Comparison of ENCODE assay signal across 8 cellular contexts in the genomic region with DNA sequence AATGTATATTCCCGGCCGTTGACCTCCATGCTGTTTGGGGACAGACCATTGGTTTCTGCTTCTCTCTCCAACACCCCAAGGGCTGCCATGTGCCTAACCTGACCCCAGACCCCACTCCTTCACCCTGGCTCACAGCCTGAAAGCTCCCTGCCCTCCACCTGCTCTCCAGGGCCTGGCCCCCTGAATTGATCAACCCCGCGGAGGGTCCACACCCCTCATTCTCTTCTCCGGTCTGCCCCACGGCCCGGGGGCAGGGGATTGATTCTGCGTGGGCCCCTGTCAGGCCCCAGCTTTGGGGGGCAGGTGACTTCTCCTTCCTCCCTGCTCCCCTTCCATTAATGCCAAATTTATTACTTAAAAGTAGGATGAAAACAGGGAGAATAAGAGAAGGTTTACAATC.
A peak's percentile ranks its signal among the peaks of the same experiment; 100 is the strongest.
DNase-seq lines count a peak whose midpoint lies in the region; ATAC-seq, FAIRE-seq and TF ChIP-seq lines count a peak whose summit lies in the region.
"Not testable (repeated sequence)": the region's sequence is repeated elsewhere in the genome, so short reads cannot be mapped to it uniquely, and the experiment has no call there.

No MANE protein-coding gene starts in this region.

- intact Hi-C loops in A673 (cut with micrococcal nuclease; ENCODE audit: unreplicated experiment): loop anchor here (10.0 kb wide), 1 partner anchor 236 kb away; the partner anchor contains the start of gene GOSR1
- intact Hi-C loops in OCI-LY7 (cut with micrococcal nuclease; ENCODE audit: unreplicated experiment): not testable (repeated sequence)
- intact Hi-C loops in K562 (cut with micrococcal nuclease): loop anchor here (10.0 kb wide), 1 partner anchor 146 kb away; no protein-coding TSS in a partner anchor

- H4K20me1 ChIP-seq in H9 (ENCODE audit: control insufficient read depth, insufficient read depth, insufficient read length); OCI-LY7 (ENCODE audit: insufficient read depth, low read length); K562 (replicated peaks; ENCODE audit: control insufficient read depth, insufficient read depth, low read length): not testable (repeated sequence)

- not testable (repeated sequence) for BruUV-seq in A673 (replicated peaks; lab: Mats Ljungman, UMichigan); OCI-LY7 (replicated peaks; lab: Mats Ljungman, UMichigan); K562 (replicated peaks; lab: Mats Ljungman, UMichigan)

- H3K4me3 Mint-ChIP-seq in H9 (peak overlapping the region; percentile 90 to 95), memory B cell (peak overlapping the region; percentile 81)
- peak overlapping the region; percentile 74 for H3K4me3 Mint-ChIP-seq in activated CD8-positive, alpha-beta T cell treated with anti-CD3 and anti-CD28 coated beads, Interleukin-2, amount 10 ng/mL, durations not matched to agents 7 days and 5 days

- H3K4me1 Mint-ChIP-seq in H9 (peaks cover 46 to 55% of the 10 kb centered on the region in 2 experiments), memory B cell (peaks cover 30% of the 10 kb centered on the region)
- peaks cover 22% of the 10 kb centered on the region for H3K4me1 Mint-ChIP-seq in activated CD8-positive, alpha-beta T cell treated with anti-CD3 and anti-CD28 coated beads, Interleukin-2, amount 10 ng/mL, durations not matched to agents 7 days and 5 days (ENCODE audit: low read depth)

- ATAC-seq in activated CD8-positive, alpha-beta T cell treated with anti-CD3 and anti-CD28 coated beads, Interleukin-2, amount 10 ng/mL, durations not matched to agents 7 days and 5 days; K562; memory B cell (ENCODE audit: low read depth): not testable (repeated sequence)

- CTCF ChIA-PET in A673 (lab: Charles Lee); OCI-LY7 (lab: Charles Lee; ENCODE audit: unreplicated experiment); K562 (lab: Yijun Ruan, JAX; ENCODE audit: low intra/inter-chr PET ratio): not testable (repeated sequence)
- CTCF ChIA-PET in activated CD8-positive, alpha-beta T cell treated with anti-CD3 and anti-CD28 coated beads, Interleukin-2, amount 10 ng/mL, durations not matched to agents 7 days and 5 days (lab: Charles Lee): interaction anchor here (0.9 kb wide), 1 partner anchor 233 kb away, joined by 3 read pairs; the partner anchor contains the start of gene GOSR1

- H3K79me1 ChIP-seq in H9 (ENCODE audit: insufficient read depth, low read depth, low read length, poor library complexity, severe bottlenecking): not testable (repeated sequence)
- peaks cover 12% of the 10 kb centered on the region for H3K79me1 ChIP-seq in trophoblast cell (ENCODE audit: low read length)

- H3K79me2 ChIP-seq in H9 (ENCODE audit: insufficient read depth, low read length) (peaks cover 46% of the 10 kb centered on the region; the same call in 1 of the 2 replicates), OCI-LY7 (ENCODE audit: insufficient read depth, low read depth, low read length) (peaks cover 67% of the 10 kb centered on the region), K562 (ENCODE audit: control insufficient read depth, insufficient read depth, low read length) (peaks cover 55% of the 10 kb centered on the region), trophoblast cell (ENCODE audit: control insufficient read depth, insufficient read depth, low read length, poor library complexity) (peaks cover 28% of the 10 kb centered on the region)

- H3K27ac Mint-ChIP-seq in H9: peak overlapping the region; percentile 90 to 99 (median 93)
- not testable (repeated sequence) for H3K27ac Mint-ChIP-seq in activated CD8-positive, alpha-beta T cell treated with anti-CD3 and anti-CD28 coated beads, Interleukin-2, amount 10 ng/mL, durations not matched to agents 7 days and 5 days; memory B cell

- H3K23ac ChIP-seq in H9 (ENCODE audit: insufficient read length, low read depth, low read length); trophoblast cell (ENCODE audit: low read length): not testable (repeated sequence)

- H2BK12ac ChIP-seq in H9 (ENCODE audit: insufficient read length, low read depth, low read length): not testable (repeated sequence)
- peak overlapping the region; percentile 21 for H2BK12ac ChIP-seq in trophoblast cell (ENCODE audit: low read length)

- not testable (repeated sequence) for H3K27ac ChIP-seq in A673 (ENCODE audit: low read depth, low read length, poor library complexity, severe bottlenecking); H9 (ENCODE audit: insufficient read length, low read depth, low read length); trophoblast cell (ENCODE audit: low read depth, low read length)
- H3K27ac ChIP-seq in OCI-LY7 (ENCODE audit: low read depth, low read length, poor library complexity, severe bottlenecking): peak overlapping the region; percentile 61
- H3K27ac ChIP-seq in K562 (ENCODE audit: extremely low read depth, low read depth, low read length): peak overlapping the region; percentile 15; the same call in 2 of the 3 replicates

- H3T11ph ChIP-seq in H9 (ENCODE audit: low read length): not testable (repeated sequence)

- not testable (repeated sequence) for H2BK20ac ChIP-seq in H9 (ENCODE audit: low read depth, low read length, poor library complexity, severe bottlenecking)

- not testable (repeated sequence) for TF ChIP-seq POLR2A in K562 (conservative IDR thresholded peaks at IDR 0.05)

- not testable (repeated sequence) for H3K27me3 ChIP-seq in A673 (replicated peaks; ENCODE audit: insufficient read depth, low read depth, low read length, poor library complexity); H9 (ENCODE audit: insufficient read depth, low read length); K562 (ENCODE audit: control insufficient read depth in 2 of 2, insufficient read depth in 2 of 2, low read length in 2 of 2); trophoblast cell (ENCODE audit: insufficient read depth, low read length)

- FAIRE-seq in K562 (lab: Jason Lieb, UNC): not testable (repeated sequence)

- H3K9ac ChIP-seq in H9 (ENCODE audit: extremely low read depth, insufficient read length, low read length) (peak overlapping the region; percentile 18), K562 (ENCODE audit: insufficient read depth in 1 of 2, low read depth in 2 of 2, low read length in 2 of 2) (peak overlapping the region; percentile 47 to 91; a peak in 3 of 4 replicates)
- not testable (repeated sequence) for H3K9ac ChIP-seq in trophoblast cell (ENCODE audit: low read length)

- H3K4me3 ChIP-seq in A673 (ENCODE audit: low read depth, low read length, poor library complexity, severe bottlenecking): peak overlapping the region; percentile 60
- H3K4me3 ChIP-seq in OCI-LY7 (ENCODE audit: low read depth, low read length, poor library complexity, severe bottlenecking): peak overlapping the region; percentile 96
- peak overlapping the region; percentile 60; the same call in 1 of the 2 replicates for H3K4me3 ChIP-seq in K562
- H3K4me3 ChIP-seq in fibroblast of pulmonary artery (replicated peaks; ENCODE audit: low read depth, low read length): peak overlapping the region; percentile 74
- not testable (repeated sequence) for H3K4me3 ChIP-seq in trophoblast cell (ENCODE audit: low read depth, low read length)

- H3K9me1 ChIP-seq in K562 (ENCODE audit: control insufficient read depth, insufficient read depth, low read length): not testable (repeated sequence)

- not testable (repeated sequence) for H2BK5ac ChIP-seq in H9 (ENCODE audit: insufficient read length, low read length); trophoblast cell (ENCODE audit: low read depth, low read length, poor library complexity)

- not testable (repeated sequence) for H3K9me3 ChIP-seq in A673 (ENCODE audit: low read depth, low read length, poor library complexity, severe bottlenecking); H9 (ENCODE audit: control insufficient read depth, low read depth, low read length); OCI-LY7 (ENCODE audit: low read length); K562 (replicated peaks; ENCODE audit: control insufficient read depth, insufficient read depth, low read depth, low read length); trophoblast cell (ENCODE audit: insufficient read depth, low read depth, low read length)

- H3K14ac ChIP-seq in H9 (ENCODE audit: insufficient read depth, low read length); trophoblast cell (ENCODE audit: low read length): not testable (repeated sequence)

- not testable (repeated sequence) for H3K9me2 ChIP-seq in OCI-LY7 (ENCODE audit: insufficient read depth, low read length)

- TF ChIP-seq CTCF in A673 (conservative IDR thresholded peaks at IDR 0.05; ENCODE audit: low read depth, low read length); H9 (conservative IDR thresholded peaks at IDR 0.05); OCI-LY7 (conservative IDR thresholded peaks at IDR 0.05; ENCODE audit: low read length); K562 (IDR thresholded peaks at IDR 0.05 in 2 of 3, conservative IDR thresholded peaks at IDR 0.05 in 1 of 3; ENCODE audit: insufficient read depth in 2 of 3, low read depth in 1 of 3, low read length in 3 of 3); fibroblast of pulmonary artery (IDR thresholded peaks at IDR 0.05; ENCODE audit: low read length, missing control alignments): not testable (repeated sequence)

- not testable (repeated sequence) for H2AFZ ChIP-seq in H9 (ENCODE audit: low read length); OCI-LY7 (ENCODE audit: low read length); trophoblast cell (ENCODE audit: insufficient read depth, low read length, poor library complexity)
- H2AFZ ChIP-seq in K562 (ENCODE audit: low read depth, low read length): 0 out of 2 replicates have a peak overlapping the region, but pooled peaks have one; percentile 38

- peaks cover 0 to 29% (median 18%) of the 10 kb centered on the region in 3 experiments; a peak in 6 of 7 replicates for H3K36me3 Mint-ChIP-seq in H9 (ENCODE audit: insufficient read depth in 1 of 3, low read depth in 3 of 3)
- H3K36me3 Mint-ChIP-seq in activated CD8-positive, alpha-beta T cell treated with anti-CD3 and anti-CD28 coated beads, Interleukin-2, amount 10 ng/mL, durations not matched to agents 7 days and 5 days (ENCODE audit: low read depth); memory B cell: not testable (repeated sequence)

- no CpG with 5 or more reads among the region's 8 CpGs for WGBS in H9 (ENCODE audit: extremely low coverage, insufficient read length, low lambda C conversion rate)
- 72% methylated on average over 6 of the region's 8 CpGs for WGBS in K562 (ENCODE audit: insufficient coverage, low coverage, missing lambda C conversion rate)
- WGBS in trophoblast cell (ENCODE audit: extremely low coverage, insufficient coverage, insufficient read length): no CpG with 5 or more reads among the region's 8 CpGs

- H2AK5ac ChIP-seq in H9 (ENCODE audit: insufficient read length, low read length); trophoblast cell (ENCODE audit: low read length): not testable (repeated sequence)

- not testable (repeated sequence) for H3K27me3 Mint-ChIP-seq in H9 (ENCODE audit: low read depth)
- H3K27me3 Mint-ChIP-seq in activated CD8-positive, alpha-beta T cell treated with anti-CD3 and anti-CD28 coated beads, Interleukin-2, amount 10 ng/mL, durations not matched to agents 7 days and 5 days (ENCODE audit: low read depth): peaks cover 39% of the 10 kb centered on the region
- H3K27me3 Mint-ChIP-seq in memory B cell: peaks cover 17% of the 10 kb centered on the region

- not testable (repeated sequence) for H4K5ac ChIP-seq in H9 (ENCODE audit: insufficient read length, low read depth, low read length)

- H3K4me2 ChIP-seq in H9 (ENCODE audit: insufficient read depth, insufficient read length, low read length) (peak overlapping the region; percentile 42), OCI-LY7 (ENCODE audit: low read length) (peak overlapping the region; percentile 92), K562 (ENCODE audit: insufficient read depth, low read length) (peak overlapping the region; percentile 64), trophoblast cell (ENCODE audit: low read length) (peak overlapping the region; percentile 79)

- H4K91ac ChIP-seq in H9 (ENCODE audit: insufficient read length, low read depth, low read length); trophoblast cell (ENCODE audit: low read depth, low read length): not testable (repeated sequence)

- H3K4me1 ChIP-seq in A673 (ENCODE audit: insufficient read depth, low read length, poor library complexity, severe bottlenecking); H9 (ENCODE audit: insufficient read depth, low read length); trophoblast cell (ENCODE audit: control insufficient read depth in 1 of 2, insufficient read depth in 2 of 2, low read length in 2 of 2): not testable (repeated sequence)
- H3K4me1 ChIP-seq in OCI-LY7 (ENCODE audit: insufficient read depth, low read length, poor library complexity, severe bottlenecking) (peaks cover 64% of the 10 kb centered on the region), K562 (replicated peaks in 1 of 2; ENCODE audit: control insufficient read depth in 2 of 2, insufficient read depth in 2 of 2, low read length in 2 of 2) (peaks cover 0 to 35% of the 10 kb centered on the region in 2 experiments; a peak in 3 of 5 replicates)

- POLR2A ChIA-PET in A673 (lab: Charles Lee; ENCODE audit: low non-redundant PET); OCI-LY7 (lab: Charles Lee); activated CD8-positive, alpha-beta T cell treated with anti-CD3 and anti-CD28 coated beads, Interleukin-2, amount 10 ng/mL, durations not matched to agents 7 days and 5 days (lab: Charles Lee): not testable (repeated sequence)
- POLR2A ChIA-PET in K562 (lab: Yijun Ruan, JAX): interaction anchor here (1.2 kb wide), 1 partner anchor 201 kb away, joined by 3 read pairs; no protein-coding TSS in a partner anchor

- not testable (repeated sequence) for H2BK15ac ChIP-seq in H9 (ENCODE audit: low read depth, low read length)

- not testable (repeated sequence) for TF ChIP-seq RAD21 in K562 (CRISPR knock-in tag; conservative IDR thresholded peaks at IDR 0.05 in 1 of 2, IDR thresholded peaks at IDR 0.05 in 1 of 2)

- not testable (repeated sequence) for H2BK120ac ChIP-seq in H9 (ENCODE audit: low read depth, low read length, poor library complexity, severe bottlenecking); trophoblast cell (ENCODE audit: insufficient read depth, low read length, poor library complexity)

- H3K18ac ChIP-seq in H9 (ENCODE audit: insufficient read length, low read depth, low read length): not testable (repeated sequence)
- H3K18ac ChIP-seq in trophoblast cell (ENCODE audit: low read length): peak overlapping the region; percentile 52

- H4K8ac ChIP-seq in H9 (replicated peaks; ENCODE audit: insufficient read length, low read depth, low read length): not testable (repeated sequence)
- peak overlapping the region; percentile 62 for H4K8ac ChIP-seq in trophoblast cell (ENCODE audit: low read depth, low read length)

- H3K4ac ChIP-seq in H9 (ENCODE audit: low read depth, low read length): not testable (repeated sequence)
- peak overlapping the region; percentile 99 for H3K4ac ChIP-seq in trophoblast cell (ENCODE audit: low read depth, low read length)

- H3K9me3 Mint-ChIP-seq in H9; activated CD8-positive, alpha-beta T cell treated with anti-CD3 and anti-CD28 coated beads, Interleukin-2, amount 10 ng/mL, durations not matched to agents 7 days and 5 days (ENCODE audit: insufficient read depth); memory B cell: not testable (repeated sequence)

- H3K23me2 ChIP-seq in H9 (ENCODE audit: insufficient read length, low read depth, low read length, poor library complexity, severe bottlenecking): not testable (repeated sequence)

- not testable (repeated sequence) for TF ChIP-seq EP300 in K562 (IDR thresholded peaks at IDR 0.05; ENCODE audit: low read length)

- peak overlapping the region; percentile 60 for H4K12ac ChIP-seq in trophoblast cell (ENCODE audit: low read depth, low read length)

- not testable (repeated sequence) for H3K36me3 ChIP-seq in A673 (ENCODE audit: insufficient read depth, low read length, poor library complexity, severe bottlenecking); OCI-LY7 (ENCODE audit: insufficient read depth, low read length); K562 (ENCODE audit: control insufficient read depth, insufficient read depth, low read length); trophoblast cell (ENCODE audit: control insufficient read depth in 1 of 2, insufficient read depth in 2 of 2, low read length in 2 of 2)

- DNase-seq in A673 (ENCODE audit: low spot score); H9; OCI-LY7 (ENCODE audit: low spot score); activated CD8-positive, alpha-beta T cell treated with anti-CD3 and anti-CD28 coated beads, Interleukin-2, amount 10 ng/mL, durations not matched to agents 7 days and 5 days; K562 (ENCODE audit: extremely low read depth in 1 of 4, low spot score in 3 of 4); fibroblast of pulmonary artery (ENCODE audit: low read depth); memory B cell (ENCODE audit: low spot score in 2 of 2); trophoblast cell: not testable (repeated sequence)

- in situ Hi-C loops in K562 (cut with MboI): loop anchor here (5.0 to 25.0 kb wide), 3 partner anchors 159 to 606 kb away; partner anchors contain the start of gene TMIGD1

- H3K56ac ChIP-seq in H9 (ENCODE audit: insufficient read length, low read depth, low read length): not testable (repeated sequence)

Comparison
In these comparisons a context has a peak if more than half of its experiments do, and no peak if none do; other contexts are left out.
1. H3K4me2 ChIP-seq: peak in every context shown above with its lines; median percentile 92 in OCI-LY7; 79 in trophoblast cell; 64 in K562; 42 in H9.